Comparison of ENCODE assay signal across 8 cellular contexts in the genomic region with DNA sequence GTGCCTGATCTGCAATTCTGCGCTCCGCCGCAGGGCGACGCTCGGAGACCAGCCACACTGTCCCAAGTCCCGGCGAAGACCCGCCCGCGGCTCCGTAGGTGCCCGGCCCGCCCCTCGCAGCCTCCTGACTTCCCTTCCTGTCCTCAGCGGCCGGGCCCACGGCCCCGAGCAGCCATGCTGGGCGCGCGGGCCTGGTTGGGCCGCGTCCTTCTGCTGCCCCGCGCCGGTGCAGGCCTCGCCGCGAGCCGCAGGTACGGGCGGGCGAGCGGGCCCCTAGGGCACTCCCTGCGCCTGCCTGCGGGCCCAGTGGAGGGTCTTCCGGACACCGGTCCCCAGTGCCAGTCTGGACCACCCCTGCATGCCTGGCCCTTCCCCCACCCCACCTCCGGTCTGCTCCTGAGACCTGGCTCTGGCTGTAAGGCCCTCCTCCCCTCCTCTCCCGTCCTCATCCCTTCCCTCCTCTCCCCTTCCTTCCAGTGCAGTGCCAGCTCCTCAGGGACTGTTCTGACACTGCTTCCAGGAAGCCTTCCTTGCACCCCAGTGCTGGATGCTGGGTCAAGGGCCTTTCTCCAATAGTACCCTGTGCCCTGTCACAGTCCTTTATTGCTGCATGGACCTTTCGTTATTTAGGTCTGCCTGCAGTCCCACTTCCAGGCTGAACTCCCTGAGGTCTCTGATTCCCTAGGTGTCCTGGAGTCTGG. TPM values are rescaled to one million over a fixed set of nuclear protein-coding genes. Genes with fewer than 3 reads are reported as not detected.
A peak's percentile ranks its signal among the peaks of the same experiment; 100 is the strongest.
DNase-seq lines count a peak whose midpoint lies in the region; ATAC-seq and TF ChIP-seq lines count a peak whose summit lies in the region.

A gene (plus strand): TSS at position 140 of the 701 bp plus-strand sequence. CDS start 35 bp downstream, at position 175.

- peak within 1 kb of the TSS; percentile 43 for H2AFZ ChIP-seq in neural progenitor cell (replicated peaks)

- peaks cover 10% of the 10 kb centered on the region for H3K27me3 ChIP-seq in neural progenitor cell
- no peaks in the 10 kb centered on the region for H3K27me3 ChIP-seq in stomach smooth muscle (ENCODE audit: control insufficient read depth in 1 of 2, insufficient read depth in 2 of 2, low read length in 2 of 2)

- H3K79me2 ChIP-seq in neural progenitor cell (ENCODE audit: low read depth): no peaks in the 10 kb centered on the region

- H3K36me3 ChIP-seq in neural progenitor cell (no peaks in the 10 kb centered on the region), stomach smooth muscle (ENCODE audit: control insufficient read depth in 2 of 2, insufficient read depth in 2 of 2, low read length in 2 of 2) (peaks cover 5% of the 10 kb centered on the region in 2 donors)

- H3K36me3 Mint-ChIP-seq in neural progenitor cell: peaks cover 2% of the 10 kb centered on the region

- peak within 1 kb of the TSS; percentile 66 for H3K27ac Mint-ChIP-seq in neural progenitor cell

- peaks cover 18% of the 10 kb centered on the region for H3K4me1 Mint-ChIP-seq in neural progenitor cell

- H3K27me3 Mint-ChIP-seq in neural progenitor cell (ENCODE audit: insufficient read depth, low read depth): peaks cover 11% of the 10 kb centered on the region

- H3K9me3 ChIP-seq in neural progenitor cell (ENCODE audit: low read depth): no peaks in the 10 kb centered on the region
- H3K9me3 ChIP-seq in stomach smooth muscle (ENCODE audit: control insufficient read depth in 2 of 2, low read length in 2 of 2): no peaks in the 10 kb centered on the region

- peak within 1 kb of the TSS; percentile 79 for H3K4me3 Mint-ChIP-seq in neural progenitor cell

- H3K4me1 ChIP-seq in neural progenitor cell (peaks cover 16% of the 10 kb centered on the region), stomach smooth muscle (ENCODE audit: control insufficient read depth, insufficient read depth, low read length) (peaks cover 32% of the 10 kb centered on the region)

- no peak within 1 kb of the TSS for H3K27ac ChIP-seq in neural progenitor cell
- H3K27ac ChIP-seq in stomach smooth muscle (ENCODE audit: low read length): peak within 1 kb of the TSS; percentile 46

- H3K4me2 ChIP-seq in neural progenitor cell: peak within 1 kb of the TSS; percentile 86

- H3K4me3 ChIP-seq in fibroblast of villous mesenchyme (ENCODE audit: low read depth, low read length) (peak within 1 kb of the TSS; percentile 73), neural progenitor cell (peak within 1 kb of the TSS; percentile 60), stomach smooth muscle (ENCODE audit: low read length in 2 of 2) (peak within 1 kb of the TSS; percentile 81 to 91)

- H3K9ac ChIP-seq in neural progenitor cell (peak within 1 kb of the TSS; percentile 52), stomach smooth muscle (ENCODE audit: low read length in 2 of 2) (peak within 1 kb of the TSS; percentile 78 to 87)

- no peaks in the 10 kb centered on the region for H3K9me3 Mint-ChIP-seq in neural progenitor cell

- ATAC-seq in GM21723 (IDR thresholded peaks at IDR 0.05; ENCODE audit: unreplicated experiment): peak; percentile 74

- TF ChIP-seq CTCF in fibroblast of villous mesenchyme (IDR thresholded peaks at IDR 0.05; ENCODE audit: insufficient read depth, low read depth, low read length) (peak; percentile 95), neural progenitor cell (IDR thresholded peaks at IDR 0.05) (peak; percentile 95)

- DNase-seq in DMS79 treated with DMSO at 0.1 percent for 48 hours (lab: John Stamatoyannopoulos, UW): peak; percentile 86
- peak; percentile 93 to 95 for DNase-seq in Kasumi-1 (lab: John Stamatoyannopoulos, UW)
- DNase-seq in SHP77 treated with DMSO at 0.1 percent for 48 hours (lab: John Stamatoyannopoulos, UW): peak; percentile 63
- DNase-seq in activated effector memory CD4-positive, alpha-beta T cell treated with anti-CD3 and anti-CD28 coated beads, Interleukin-2, amount 50 U/mL, for 16 hours: peak; percentile 94
- peak; percentile 92 for DNase-seq in fibroblast of villous mesenchyme (ENCODE audit: low read depth)
- DNase-seq in neural progenitor cell (ENCODE audit: low spot score): peak; percentile 95

- peaks cover 13% of the 10 kb centered on the region for H3F3A ChIP-seq in neural progenitor cell (ENCODE audit: low read depth)

- no peaks in the 10 kb centered on the region for H4K20me1 ChIP-seq in neural progenitor cell (ENCODE audit: low read depth)

RNA-seq across cellular contexts. Expression of the gene that starts here (rescaled TPM):
- 102 and 109 TPM in 2 replicates for total RNA-seq in fibroblast of villous mesenchyme
- total RNA-seq in neural progenitor cell (ENCODE audit: low replicate concordance): 22.8 and 60.5 TPM in 2 replicates
